ENCODE assay signal across 17 cellular contexts in the genomic region with DNA sequence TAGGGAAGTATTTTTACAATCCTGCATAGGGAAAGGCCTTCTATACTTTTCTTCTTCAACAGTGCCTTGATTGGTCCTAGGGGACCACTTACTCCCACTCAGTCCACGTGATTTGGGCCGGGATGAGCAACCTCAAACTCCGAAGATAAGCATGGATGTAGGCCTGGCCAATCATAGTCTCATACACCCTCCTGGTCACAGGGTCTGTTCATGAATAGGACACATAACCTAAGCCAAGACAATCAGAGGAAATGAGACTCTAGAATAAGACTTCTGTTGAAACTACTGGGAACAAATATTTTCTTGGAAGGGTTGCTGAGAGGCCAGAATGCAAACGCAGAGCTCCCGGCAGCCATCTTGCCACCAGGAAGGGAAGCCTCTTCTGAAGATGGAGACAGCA.
DNase-seq lines count a peak whose midpoint lies in the region; ATAC-seq and TF ChIP-seq lines count a peak whose summit lies in the region.
"Had no signal": no experiment of that assay in that cellular context is flagged by ENCODE, and none has a peak within 500 bp of the region (broad histone marks: within the 10 kb centered on the region; RNA-seq: fewer than 3 reads in every experiment).

No MANE protein-coding gene starts in this region.

- H3K4me3 Mint-ChIP-seq in endothelial cell (ENCODE audit: unreplicated experiment), result no peak overlapping the region
- H3K4me3 Mint-ChIP-seq: H9, HFFc6 had no signal

- intact Hi-C loops in heart left ventricle (cut with DNase I) (loop anchor here in 4 of 10 donors (2.0 to 10.0 kb wide), 4 partner anchors 177 to 623 kb away; no protein-coding TSS in a partner anchor), Right ventricle myocardium inferior (cut with DNase I) (loop anchor here (10.0 kb wide), 1 partner anchor 623 kb away; no protein-coding TSS in a partner anchor), mucosa of descending colon (cut with DNase I, micrococcal nuclease) (loop anchor here (5.0 to 10.0 kb wide), 3 partner anchors 173 to 253 kb away; no protein-coding TSS in a partner anchor)

- H3K4me3 ChIP-seq in heart left ventricle (no peak overlapping the region), osteoblast (ENCODE audit: insufficient read depth, low read length) (no peak overlapping the region), mucosa of descending colon (no peak overlapping the region)
- H3K4me3 ChIP-seq: GM23248 had no signal

- H4K20me1 ChIP-seq in osteoblast (ENCODE audit: insufficient read depth, low read length), result no peaks in the 10 kb centered on the region

- H3K4me2 ChIP-seq in osteoblast (ENCODE audit: insufficient read depth, low read length), result no peak overlapping the region

- H3K27ac Mint-ChIP-seq in endothelial cell (ENCODE audit: unreplicated experiment), result peak overlapping the region; percentile 57
- H3K27ac Mint-ChIP-seq: CD4-positive, alpha-beta memory T cell; H9; HFFc6 had no signal

- no peaks in the 10 kb centered on the region for H3K36me3 ChIP-seq in heart left ventricle
- no peaks in the 10 kb centered on the region for H3K36me3 ChIP-seq in osteoblast (ENCODE audit: insufficient read depth, low read length)
- no peaks in the 10 kb centered on the region for H3K36me3 ChIP-seq in mucosa of descending colon (ENCODE audit: low read depth)

- ATAC-seq in heart left ventricle, result peak; percentile 19 to 53 (median 43)
- no peak for ATAC-seq in Right ventricle myocardium inferior
- ATAC-seq in mucosa of descending colon, result no peak

- no peaks in the 10 kb centered on the region for H3K79me2 ChIP-seq in osteoblast (ENCODE audit: insufficient read depth, low read length)

- H2AFZ ChIP-seq in osteoblast (ENCODE audit: low read length), result peak overlapping the region; percentile 58
- H2AFZ ChIP-seq: GM23248 had no signal

- DNase-seq in heart left ventricle (no peak), Right ventricle myocardium inferior (ENCODE audit: missing footprints) (no peak), dermis blood vessel endothelial cell (peak; percentile 62), endothelial cell (ENCODE audit: low spot score) (no peak), osteoblast (ENCODE audit: insufficient read length, low spot score, missing footprints) (no peak), mucosa of descending colon (no peak)
- no peak for DNase-seq in activated naive CD4-positive, alpha-beta T cell (lab: John Stamatoyannopoulos, UW)
- DNase-seq: C1 segment of cervical spinal cord; Calu3; CD4-positive, alpha-beta memory T cell; COR-L47; DMS53; DMS79 treated with DMSO at 0.1 percent for 48 hours; GF-D8; GM23248; H9; HFFc6 had no signal

- H3K9me3 Mint-ChIP-seq in endothelial cell (ENCODE audit: unreplicated experiment), result no peaks in the 10 kb centered on the region
- H3K9me3 Mint-ChIP-seq: H9, HFFc6 had no signal

- H3K27me3 ChIP-seq in heart left ventricle, result no peaks in the 10 kb centered on the region
- H3K27me3 ChIP-seq in osteoblast (ENCODE audit: insufficient read depth, low read length), result no peaks in the 10 kb centered on the region

- H3K4me1 Mint-ChIP-seq in endothelial cell (ENCODE audit: unreplicated experiment), result peaks cover 49% of the 10 kb centered on the region

- no peak overlapping the region for H3K27ac ChIP-seq in heart left ventricle
- H3K27ac ChIP-seq in osteoblast (ENCODE audit: low read depth, low read length), result no peak overlapping the region
- H3K27ac ChIP-seq: GM23248 had no signal

- no peaks in the 10 kb centered on the region for H3K36me3 Mint-ChIP-seq in endothelial cell (ENCODE audit: low read depth, unreplicated experiment)

- peaks cover 3% of the 10 kb centered on the region for H3K27me3 Mint-ChIP-seq in endothelial cell (ENCODE audit: unreplicated experiment)
- H3K27me3 Mint-ChIP-seq: CD4-positive, alpha-beta memory T cell had no signal

- H3K9me3 ChIP-seq in heart left ventricle (no peaks in the 10 kb centered on the region), osteoblast (ENCODE audit: low read depth, low read length) (no peaks in the 10 kb centered on the region), mucosa of descending colon (no peaks in the 10 kb centered on the region)

- TF ChIP-seq CTCF in heart left ventricle (IDR thresholded peaks at IDR 0.05), result no peak
- TF ChIP-seq CTCF in endothelial cell (IDR thresholded peaks at IDR 0.05; ENCODE audit: unreplicated experiment), result no peak
- TF ChIP-seq CTCF in osteoblast (IDR thresholded peaks at IDR 0.05; ENCODE audit: extremely low read depth, low read depth, low read length), result no peak
- no peak for TF ChIP-seq CTCF in mucosa of descending colon (IDR thresholded peaks at IDR 0.05)

- 43 to 62% (median 50%) methylated on average over 5 of the region's 5 CpGs for WGBS in heart left ventricle, 4 donors

- H3K4me1 ChIP-seq in heart left ventricle (peaks cover 0 to 45% (median 12%) of the 10 kb centered on the region in 12 donors), osteoblast (ENCODE audit: insufficient read depth, low read length) (no peaks in the 10 kb centered on the region), mucosa of descending colon (ENCODE audit: low read depth) (no peaks in the 10 kb centered on the region)

- TF ChIP-seq POLR2A in heart left ventricle (IDR thresholded peaks at IDR 0.05), result no peak

Comparison
In these comparisons a context has a peak if more than half of its experiments do, and no peak if none do; other contexts are left out.
1. ATAC-seq: peak in heart left ventricle (4 of 4); none in Right ventricle myocardium inferior (single experiment) and mucosa of descending colon (single experiment).